In genomic region chr19:2233601-2234280, GRCh38 we compare ENCODE assay signal across 1 cellular context.
TF ChIP-seq lines count a peak whose summit lies in the region.

No MANE protein-coding gene starts in this region.

TF ChIP-seq in HCT116, 20 proteins besides CTCF, POLR2A, EP300 and RAD21 (continued from another document):
- TF ChIP-seq REST (IDR thresholded peaks at IDR 0.05; ENCODE audit: low read depth) = no peak
TF ChIP-seq in HCT116: peak in this region for 0.
